ENCODE assay signal across 17 cellular contexts in the genomic region with DNA sequence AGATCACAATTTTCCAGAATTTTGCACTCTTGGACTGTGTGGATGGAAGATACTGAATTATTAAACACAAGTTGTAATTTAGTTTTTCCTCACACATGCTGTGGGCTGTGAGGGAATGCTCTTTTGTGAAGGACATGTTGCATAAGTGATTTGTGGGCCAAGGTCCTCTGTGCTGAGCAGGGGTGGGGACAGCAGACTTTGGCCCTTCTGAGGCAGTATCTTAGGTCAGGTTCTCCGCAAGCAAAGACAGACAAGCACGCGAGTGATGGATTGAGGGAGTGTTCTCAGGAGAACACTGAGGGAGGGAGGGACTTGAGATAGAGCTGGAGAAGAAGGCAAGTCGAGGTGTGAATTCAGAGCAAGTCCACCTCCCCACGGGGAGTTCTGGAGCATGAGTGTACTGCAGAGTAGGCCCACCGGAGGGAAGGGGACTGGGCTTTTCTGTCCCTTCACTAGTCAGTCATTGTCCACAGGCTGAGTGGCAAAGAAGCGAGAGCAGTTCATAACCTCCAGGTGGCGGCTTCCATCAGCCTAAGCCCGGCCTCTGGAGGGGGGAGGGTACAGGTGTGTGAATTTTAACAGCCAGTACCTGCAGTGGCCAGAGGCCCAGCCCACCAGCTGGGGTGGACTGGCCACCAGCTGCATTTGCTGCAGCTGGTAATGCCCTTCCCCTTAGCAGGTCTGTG. TPM values are rescaled to one million over a fixed set of nuclear protein-coding genes. Genes with fewer than 3 reads are reported as not detected.
DNase-seq lines count a peak whose midpoint lies in the region; ATAC-seq, FAIRE-seq and TF ChIP-seq lines count a peak whose summit lies in the region.
"Had no signal": no experiment of that assay in that cellular context is flagged by ENCODE, and none has a peak within 500 bp of the region (broad histone marks: within the 10 kb centered on the region; RNA-seq: fewer than 3 reads in every experiment).

No MANE protein-coding gene starts in this region.

- POLR2A ChIA-PET in HCT116 (lab: Charles Lee) = no interaction called here

- H3K27me3 Mint-ChIP-seq in astrocyte (ENCODE audit: low read depth, unreplicated experiment) = no peaks in the 10 kb centered on the region

- intact Hi-C loops in HCT116 (cut with micrococcal nuclease) = no loop called here
- intact Hi-C loops in sciatic nerve (cut with DNase I) = no loop called here

- H3K27ac ChIP-seq in HCT116 (ENCODE audit: low read depth, low read length) (no peak overlapping the region), astrocyte (ENCODE audit: low read depth, low read length) (no peak overlapping the region)
- H3K27ac ChIP-seq: epithelial cell of prostate, suprapubic skin had no signal

- H3K4me3 Mint-ChIP-seq in astrocyte (ENCODE audit: unreplicated experiment) = no peak overlapping the region
- H3K4me3 Mint-ChIP-seq: activated CD4-positive, alpha-beta memory T cell treated with anti-CD3 and anti-CD28 coated beads, Interleukin-2, amount 10 ng/mL, durations not matched to agents 7 days and 5 days; naive B cell had no signal

- FAIRE-seq in astrocyte (lab: Jason Lieb, UNC) = no peak
- FAIRE-seq: colon had no signal

- H3K9me3 ChIP-seq in HCT116 (ENCODE audit: control insufficient read depth in 1 of 2, insufficient read depth in 1 of 2, low read depth in 1 of 2, low read length in 2 of 2) (no peaks in the 10 kb centered on the region), astrocyte (ENCODE audit: insufficient read depth, low read depth, low read length) (no peaks in the 10 kb centered on the region)
- H3K9me3 ChIP-seq: suprapubic skin had no signal

- BruUV-seq in HCT116 (replicated peaks; lab: Mats Ljungman, UMichigan) = no TSS peak

- H3K4me1 ChIP-seq in HCT116 (ENCODE audit: control insufficient read depth in 1 of 2, insufficient read depth in 2 of 2, low read length in 2 of 2) = no peaks in the 10 kb centered on the region
- H3K4me1 ChIP-seq in astrocyte (ENCODE audit: insufficient read depth, low read length) = no peaks in the 10 kb centered on the region
- H3K4me1 ChIP-seq: suprapubic skin had no signal

- no peak for DNase-seq in HCT116 (ENCODE audit: low read depth, low spot score)
- no peak for DNase-seq in astrocyte (ENCODE audit: low read depth)
- peak; percentile 7 for DNase-seq in iPS DF 4.7 (ENCODE audit: extremely low read depth, low spot score)
- DNase-seq in sciatic nerve (ENCODE audit: low spot score) = no peak
- no peak for DNase-seq in NCI-H2171 treated with DMSO at 0.1 percent for 48 hours (lab: John Stamatoyannopoulos, UW)
- no peak for DNase-seq in cerebellar nuclear complex (lab: John Stamatoyannopoulos, UW)
- DNase-seq: activated CD4-positive, alpha-beta memory T cell treated with anti-CD3 and anti-CD28 coated beads, Interleukin-2, amount 10 ng/mL, durations not matched to agents 7 days and 5 days; DND-41; GOT3; kidney glomerular epithelial cell; naive B cell; NCI-H1436; PC-3 had no signal

- 0 out of 2 replicates have a peak, but pooled peaks have one; percentile 36 for ATAC-seq in HCT116
- peak; percentile 28 for ATAC-seq in sciatic nerve
- ATAC-seq in GM19455 (IDR thresholded peaks at IDR 0.05; ENCODE audit: unreplicated experiment) = no peak
- ATAC-seq: PC-3 had no signal

- H3K27ac Mint-ChIP-seq in astrocyte (ENCODE audit: unreplicated experiment) = peak overlapping the region; percentile 44
- H3K27ac Mint-ChIP-seq: activated CD4-positive, alpha-beta memory T cell treated with anti-CD3 and anti-CD28 coated beads, Interleukin-2, amount 10 ng/mL, durations not matched to agents 7 days and 5 days had no signal

- H3K9me3 Mint-ChIP-seq in astrocyte (ENCODE audit: unreplicated experiment) = peaks cover 2% of the 10 kb centered on the region
- H3K9me3 Mint-ChIP-seq: activated CD4-positive, alpha-beta memory T cell treated with anti-CD3 and anti-CD28 coated beads, Interleukin-2, amount 10 ng/mL, durations not matched to agents 7 days and 5 days had no signal

- H3K36me3 Mint-ChIP-seq in astrocyte (ENCODE audit: low read depth, unreplicated experiment) = peaks cover 16% of the 10 kb centered on the region
- H3K36me3 Mint-ChIP-seq: naive B cell had no signal

- no peak overlapping the region for H2AFZ ChIP-seq in HCT116 (ENCODE audit: low read depth, low read length, poor library complexity, severe bottlenecking)
- H2AFZ ChIP-seq in astrocyte (ENCODE audit: low read depth, low read length) = no peak overlapping the region

- TF ChIP-seq CTCF in HCT116 (IDR thresholded peaks at IDR 0.05 in 2 of 3, conservative IDR thresholded peaks at IDR 0.05 in 1 of 3; ENCODE audit: borderline replicate concordance in 1 of 3, insufficient read depth in 1 of 3, low read depth in 2 of 3, low read length in 2 of 3) = no peak
- TF ChIP-seq CTCF in astrocyte (IDR thresholded peaks at IDR 0.05; ENCODE audit: insufficient read depth, low read depth, low read length) = no peak

- no peak for TF ChIP-seq POLR2A in HCT116 (IDR thresholded peaks at IDR 0.05; ENCODE audit: borderline replicate concordance, extremely low read depth, insufficient read depth, insufficient read length)

- H3K9ac ChIP-seq in HCT116 (ENCODE audit: low read length) (no peak overlapping the region), astrocyte (ENCODE audit: low read length) (no peak overlapping the region)

- H3K36me3 ChIP-seq in HCT116 (ENCODE audit: control insufficient read depth in 1 of 2, insufficient read depth in 2 of 2, low read length in 2 of 2) (0 out of 4 replicates have a peak, but pooled peaks cover 0 to 2% of the 10 kb centered on the region in 2 experiments), astrocyte (ENCODE audit: insufficient read depth, low read length) (no peaks in the 10 kb centered on the region)

- RAD21 ChIA-PET in HCT116 (lab: Charles Lee; ENCODE audit: low non-redundant PET in 1 of 2, low total read pairs in 2 of 2, uncharacterized antibody in 2 of 2, unreplicated experiment in 2 of 2) = no interaction called here

- no peaks in the 10 kb centered on the region for H3K9me2 ChIP-seq in HCT116 (ENCODE audit: insufficient read depth)

- no peak for TF ChIP-seq RAD21 in HCT116 (IDR thresholded peaks at IDR 0.05; ENCODE audit: low read depth)

- H4K20me1 ChIP-seq in HCT116 (ENCODE audit: insufficient read depth) = no peaks in the 10 kb centered on the region
- no peaks in the 10 kb centered on the region for H4K20me1 ChIP-seq in astrocyte (ENCODE audit: insufficient read depth, low read length)

- no peaks in the 10 kb centered on the region for H3K4me1 Mint-ChIP-seq in astrocyte (ENCODE audit: low read depth, unreplicated experiment)

- H3K79me2 ChIP-seq in HCT116 (ENCODE audit: insufficient read depth, low read length) (no peaks in the 10 kb centered on the region), astrocyte (ENCODE audit: insufficient read depth, low read length) (no peaks in the 10 kb centered on the region)

- CTCF ChIA-PET in HCT116 (lab: Charles Lee) = no interaction called here

- H3K4me2 ChIP-seq in HCT116 (ENCODE audit: low read length) = no peak overlapping the region
- no peak overlapping the region for H3K4me2 ChIP-seq in astrocyte (ENCODE audit: low read length)

- H3K27me3 ChIP-seq in HCT116 (ENCODE audit: insufficient read depth, low read length) (no peaks in the 10 kb centered on the region), astrocyte (ENCODE audit: insufficient read depth, low read length) (no peaks in the 10 kb centered on the region)
- H3K27me3 ChIP-seq: suprapubic skin had no signal

- H3K4me3 ChIP-seq in HCT116 (replicated peaks in 1 of 2; ENCODE audit: low read depth in 1 of 2, low read length in 2 of 2) (no peak overlapping the region), astrocyte (ENCODE audit: insufficient read depth, low read depth, low read length) (no peak overlapping the region)
- H3K4me3 ChIP-seq: suprapubic skin had no signal

TF ChIP-seq in HCT116, 20 proteins besides CTCF, POLR2A, EP300 and RAD21 (continues in another document):
- no peak for TF ChIP-seq ZFX (IDR thresholded peaks at IDR 0.05)
- no peak for TF ChIP-seq EZH2 (IDR thresholded peaks at IDR 0.05)
- no peak for TF ChIP-seq EZH2phosphoT487 (IDR thresholded peaks at IDR 0.05; ENCODE audit: borderline replicate concordance)
- no peak for TF ChIP-seq SRF (IDR thresholded peaks at IDR 0.05; ENCODE audit: low read depth)
- TF ChIP-seq, protein P1, sequence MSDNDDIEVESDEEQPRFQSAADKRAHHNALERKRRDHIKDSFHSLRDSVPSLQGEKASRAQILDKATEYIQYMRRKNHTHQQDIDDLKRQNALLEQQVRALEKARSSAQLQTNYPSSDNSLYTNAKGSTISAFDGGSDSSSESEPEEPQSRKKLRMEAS (IDR thresholded peaks at IDR 0.05) = no peak
- TF ChIP-seq, protein P2, sequence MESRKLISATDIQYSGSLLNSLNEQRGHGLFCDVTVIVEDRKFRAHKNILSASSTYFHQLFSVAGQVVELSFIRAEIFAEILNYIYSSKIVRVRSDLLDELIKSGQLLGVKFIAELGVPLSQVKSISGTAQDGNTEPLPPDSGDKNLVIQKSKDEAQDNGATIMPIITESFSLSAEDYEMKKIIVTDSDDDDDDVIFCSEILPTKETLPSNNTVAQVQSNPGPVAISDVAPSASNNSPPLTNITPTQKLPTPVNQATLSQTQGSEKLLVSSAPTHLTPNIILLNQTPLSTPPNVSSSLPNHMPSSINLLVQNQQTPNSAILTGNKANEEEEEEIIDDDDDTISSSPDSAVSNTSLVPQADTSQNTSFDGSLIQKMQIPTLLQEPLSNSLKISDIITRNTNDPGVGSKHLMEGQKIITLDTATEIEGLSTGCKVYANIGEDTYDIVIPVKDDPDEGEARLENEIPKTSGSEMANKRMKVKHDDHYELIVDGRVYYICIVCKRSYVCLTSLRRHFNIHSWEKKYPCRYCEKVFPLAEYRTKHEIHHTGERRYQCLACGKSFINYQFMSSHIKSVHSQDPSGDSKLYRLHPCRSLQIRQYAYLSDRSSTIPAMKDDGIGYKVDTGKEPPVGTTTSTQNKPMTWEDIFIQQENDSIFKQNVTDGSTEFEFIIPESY (IDR thresholded peaks at IDR 0.05; ENCODE audit: extremely low read depth, insufficient replicate concordance, low read length) = no peak
- TF ChIP-seq SP1 (IDR thresholded peaks at IDR 0.05; ENCODE audit: low read depth) = no peak
- TF ChIP-seq SIN3A (IDR thresholded peaks at IDR 0.05; ENCODE audit: low read depth) = no peak
- TF ChIP-seq, protein P3, sequence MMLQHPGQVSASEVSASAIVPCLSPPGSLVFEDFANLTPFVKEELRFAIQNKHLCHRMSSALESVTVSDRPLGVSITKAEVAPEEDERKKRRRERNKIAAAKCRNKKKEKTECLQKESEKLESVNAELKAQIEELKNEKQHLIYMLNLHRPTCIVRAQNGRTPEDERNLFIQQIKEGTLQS (IDR thresholded peaks at IDR 0.05) = no peak
- TF ChIP-seq JUND (IDR thresholded peaks at IDR 0.05) = no peak
- TF ChIP-seq ZNF274 (IDR thresholded peaks at IDR 0.05; ENCODE audit: low read depth, low read length) = no peak
- TF ChIP-seq FOSL1 (IDR thresholded peaks at IDR 0.05; ENCODE audit: low read depth) = no peak

RNA-seq across cellular contexts. Expression of a gene that starts 19.1 kb away (rescaled TPM):
- total RNA-seq in HCT116 (2021; ENCODE audit: unreplicated experiment) (1.2 TPM), astrocyte (1.6 and 2.6 TPM in 2 replicates), sciatic nerve (1.0 TPM)
- polyA plus RNA-seq in HCT116 (2012) = 0.60 and 1.1 TPM in 2 replicates
